In genomic region chr2:55901322-55901721, GRCh38 we compare ENCODE assay signal across 12 cellular contexts. TPM values are rescaled to one million over a fixed set of nuclear protein-coding genes. Genes with fewer than 3 reads are reported as not detected.
A peak's percentile ranks its signal among the peaks of the same experiment; 100 is the strongest.
DNase-seq lines count a peak whose midpoint lies in the region; ATAC-seq and TF ChIP-seq lines count a peak whose summit lies in the region.
"Had no signal": no experiment of that assay in that cellular context is flagged by ENCODE, and none has a peak within 500 bp of the region (broad histone marks: within the 10 kb centered on the region; RNA-seq: fewer than 3 reads in every experiment).

No MANE protein-coding gene starts in this region.

- CTCF ChIA-PET in HEK293 (lab: Yijun Ruan, JAX) = no interaction called here
- CTCF ChIA-PET in SK-N-SH (lab: Yijun Ruan, JAX) = no interaction called here

- TF ChIP-seq POLR2A in upper lobe of left lung (IDR thresholded peaks at IDR 0.05) = no peak

- TF ChIP-seq EP300 in SK-N-SH (IDR thresholded peaks at IDR 0.05; ENCODE audit: borderline replicate concordance in 1 of 2, low read depth in 1 of 2, low read length in 1 of 2) = peak in 1 of 2 experiments; percentile 41; a peak in 1 of 4 replicates
- no peak for TF ChIP-seq EP300 in upper lobe of left lung (IDR thresholded peaks at IDR 0.05)

- H3K9me2 ChIP-seq in SK-N-SH = no peaks in the 10 kb centered on the region

- H3K4me2 ChIP-seq in SK-N-SH = peak overlapping the region; percentile 25; the same call in 1 of the 2 replicates

- H3K4me3 ChIP-seq in HEK293 (ENCODE audit: low read depth, low read length) (no peak overlapping the region), SK-N-SH (ENCODE audit: low read depth in 2 of 2, low read length in 1 of 2) (no peak overlapping the region), upper lobe of left lung (no peak overlapping the region)

- no peaks in the 10 kb centered on the region for H3K9me3 ChIP-seq in HEK293 (ENCODE audit: control insufficient read depth, insufficient read depth, low read depth, low read length)
- no peaks in the 10 kb centered on the region for H3K9me3 ChIP-seq in SK-N-SH
- H3K9me3 ChIP-seq in upper lobe of left lung = no peaks in the 10 kb centered on the region

- H3K36me3 ChIP-seq in HEK293 (ENCODE audit: control insufficient read depth in 2 of 2, insufficient read depth in 1 of 2, low read length in 2 of 2) (no peaks in the 10 kb centered on the region), SK-N-SH (replicated peaks in 1 of 2; ENCODE audit: control insufficient read depth in 1 of 2, insufficient read depth in 2 of 2, low read length in 1 of 2) (peaks cover 0 to 29% of the 10 kb centered on the region in 2 experiments), upper lobe of left lung (no peaks in the 10 kb centered on the region)

- no peaks in the 10 kb centered on the region for H3K27me3 ChIP-seq in SK-N-SH (ENCODE audit: insufficient read depth)
- no peaks in the 10 kb centered on the region for H3K27me3 ChIP-seq in upper lobe of left lung

- DNase-seq in SK-N-SH = no peak
- peak; percentile 56 for DNase-seq in fibroblast of the conjunctiva (ENCODE audit: low read depth)
- DNase-seq in upper lobe of left lung = peak in 1 of 2 donors; percentile 33
- no peak for DNase-seq in activated CD4-positive, alpha-beta T cell treated with anti-CD3 and anti-CD28 coated beads for 4 hours
- DNase-seq: activated B cell treated with CpG ODN at 0.5 μM for 24 hours; activated T-cell treated with anti-CD3 and anti-CD28 coated beads, Interleukin-2, amount 50 U/mL, for 1 hour; NCI-H1092; NCI-H524 treated with DMSO at 0.1 percent for 48 hours had no signal

- TF ChIP-seq CTCF in HEK293 (tag by site-specific recombination; IDR thresholded peaks at IDR 0.05) (no peak), SK-N-SH (IDR thresholded peaks at IDR 0.05) (no peak), upper lobe of left lung (IDR thresholded peaks at IDR 0.05) (no peak)

- TF ChIP-seq RAD21 in SK-N-SH (IDR thresholded peaks at IDR 0.05; ENCODE audit: low read length) = no peak

- WGBS in SK-N-SH (ENCODE audit: low lambda C conversion rate) = 13% methylated on average over 1 of the region's 1 CpG
- 45 to 63% methylated on average over 1 of the region's 1 CpG for WGBS in upper lobe of left lung, 2 donors

- ATAC-seq in upper lobe of left lung (ENCODE audit: low FRiP score in 2 of 2) (peak; percentile 59 to 62), GM19463 (IDR thresholded peaks at IDR 0.05; ENCODE audit: unreplicated experiment) (no peak), HG02884 (IDR thresholded peaks at IDR 0.05; ENCODE audit: unreplicated experiment) (no peak)
- ATAC-seq: stimulated activated memory B cell treated with anti-CD40 and anti-IgM and Interleukin-4, amounts not matched to agents 10 μg/mL and 1 μg/mL and 100 μg/mL, for 72 hours had no signal

- H4K20me1 ChIP-seq in SK-N-SH (ENCODE audit: insufficient read depth) = no peaks in the 10 kb centered on the region

- H3K4me1 ChIP-seq in HEK293 (ENCODE audit: control insufficient read depth, insufficient read depth, low read length) (peaks cover 4% of the 10 kb centered on the region; the same call in 1 of the 2 replicates), SK-N-SH (ENCODE audit: control insufficient read depth in 1 of 2, insufficient read depth in 2 of 2, low read depth in 1 of 2, low read length in 1 of 2) (peaks cover 0 to 31% of the 10 kb centered on the region in 2 experiments; a peak in 3 of 4 replicates), upper lobe of left lung (no peaks in the 10 kb centered on the region)

- H2AFZ ChIP-seq in SK-N-SH (ENCODE audit: low read depth) = peak overlapping the region; percentile 39; the same call in 1 of the 2 replicates

- H3K27ac ChIP-seq in HEK293 (ENCODE audit: extremely low read depth, low read depth, low read length) (no peak overlapping the region), SK-N-SH (ENCODE audit: low read depth in 2 of 2, low read length in 1 of 2) (peak overlapping the region; percentile 84 to 85; a peak in 3 of 4 replicates), upper lobe of left lung (no peak overlapping the region)

- POLR2A ChIA-PET in HEK293 (lab: Yijun Ruan, JAX) (interaction anchor here (1.0 kb wide), 1 partner anchor 22 kb away, joined by 3 read pairs; the partner anchor contains the start of gene EFEMP1), SK-N-SH (lab: Yijun Ruan, JAX) (no interaction called here)

- H3K79me2 ChIP-seq in SK-N-SH (ENCODE audit: insufficient read depth) = peaks cover 31% of the 10 kb centered on the region

- H3F3A ChIP-seq in SK-N-SH (replicated peaks; ENCODE audit: insufficient read depth) = peaks cover 20% of the 10 kb centered on the region

- H3K9ac ChIP-seq in SK-N-SH = no peak overlapping the region; the same call in 1 of the 2 replicates

TF ChIP-seq in HEK293, 187 proteins besides CTCF, POLR2A, EP300 and RAD21 (continues in another document):
- no peak for TF ChIP-seq ZNF211 (tag by site-specific recombination; IDR thresholded peaks at IDR 0.05; ENCODE audit: low read depth)
- peak; percentile 52; the same call in 1 of the 2 replicates for TF ChIP-seq KLF9 (tag by site-specific recombination; IDR thresholded peaks at IDR 0.05; ENCODE audit: low read depth)
- TF ChIP-seq ZNF658 (tag by site-specific recombination; IDR thresholded peaks at IDR 0.05) = no peak
- TF ChIP-seq ZNF121 (tag by site-specific recombination; IDR thresholded peaks at IDR 0.05) = no peak
- TF ChIP-seq KLF10 (tag by site-specific recombination; IDR thresholded peaks at IDR 0.05) = no peak
- no peak for TF ChIP-seq ZNF132 (tag by site-specific recombination; IDR thresholded peaks at IDR 0.05; ENCODE audit: borderline replicate concordance)
- no peak for TF ChIP-seq ZBTB8A (tag by site-specific recombination; IDR thresholded peaks at IDR 0.05)
- TF ChIP-seq PRDM4 (tag by site-specific recombination; IDR thresholded peaks at IDR 0.05) = peak; percentile 91

TF ChIP-seq in SK-N-SH, 30 proteins besides CTCF, POLR2A, EP300 and RAD21:
- no peak for TF ChIP-seq NRF1 (IDR thresholded peaks at IDR 0.05; ENCODE audit: low read depth, low read length)
- TF ChIP-seq TCF12 (IDR thresholded peaks at IDR 0.05) = no peak
- no peak; the same call in 1 of the 2 replicates for TF ChIP-seq NFIC (IDR thresholded peaks at IDR 0.05; ENCODE audit: borderline replicate concordance)
- no peak for TF ChIP-seq TEAD4 (IDR thresholded peaks at IDR 0.05; ENCODE audit: borderline replicate concordance, insufficient read depth)
- no peak for TF ChIP-seq RFX5 (IDR thresholded peaks at IDR 0.05; ENCODE audit: low read length)
- TF ChIP-seq CHD2 (IDR thresholded peaks at IDR 0.05; ENCODE audit: low read length, partially characterized antibody) = no peak
- no peak for TF ChIP-seq GABPA (IDR thresholded peaks at IDR 0.05; ENCODE audit: low read depth)
- TF ChIP-seq JUND (IDR thresholded peaks at IDR 0.05) = peak; percentile 71
- TF ChIP-seq MEF2A (IDR thresholded peaks at IDR 0.05; ENCODE audit: borderline replicate concordance, low read depth) = no peak
- no peak for TF ChIP-seq RXRA (IDR thresholded peaks at IDR 0.05; ENCODE audit: borderline replicate concordance, low read depth)
- peak; percentile 74; the same call in 1 of the 2 replicates for TF ChIP-seq FOSL2 (IDR thresholded peaks at IDR 0.05; ENCODE audit: borderline replicate concordance, low read depth)
- TF ChIP-seq POLR2AphosphoS5 (IDR thresholded peaks at IDR 0.05; ENCODE audit: low read depth, low read length) = 0 out of 2 replicates have a peak, but pooled peaks have one; percentile 19
- no peak for TF ChIP-seq YY1 (IDR thresholded peaks at IDR 0.05; ENCODE audit: low read depth)
- no peak for TF ChIP-seq MAX (IDR thresholded peaks at IDR 0.05; ENCODE audit: low read depth)
- TF ChIP-seq SIN3A (IDR thresholded peaks at IDR 0.05; ENCODE audit: borderline replicate concordance, low read depth, low read length) = no peak
- no peak for TF ChIP-seq GATA2 (CRISPR knock-in tag; IDR thresholded peaks at IDR 0.05)
- no peak for TF ChIP-seq FOXJ3 (CRISPR knock-in tag; IDR thresholded peaks at IDR 0.05)
- no peak for TF ChIP-seq USF1 (IDR thresholded peaks at IDR 0.05; ENCODE audit: borderline replicate concordance, low read depth)
- no peak for TF ChIP-seq SMC3 (IDR thresholded peaks at IDR 0.05; ENCODE audit: low read depth, low read length)

RNA-seq across cellular contexts. Expression of gene EFEMP1, which starts 22.3 kb away (rescaled TPM):
- 1,015 and 1,290 TPM in 2 replicates for polyA plus RNA-seq in SK-N-SH (2012; rRNA removed)
- 876 and 1,005 TPM in 2 replicates for polyA plus RNA-seq in SK-N-SH (2012; cell fraction: cytosol; rRNA removed)
- 870 and 1,070 TPM in 2 replicates for polyA plus RNA-seq in SK-N-SH (2012; cell fraction: nucleus; rRNA removed)
- total RNA-seq in upper lobe of left lung = 100 to 1,000 TPM in 5 of 6 donors, 10 to 100 TPM in 1; 65.0 to 293 (median 213) TPM
- total RNA-seq: activated B cell treated with CpG ODN at 0.5 μM for 24 hours had no signal

Comparison
In these comparisons a context has a peak if more than half of its experiments do, and no peak if none do; other contexts are left out.
1. H3K27ac ChIP-seq: peak in SK-N-SH (2 of 2); none in HEK293 (single experiment) and upper lobe of left lung (0 of 4).
2. ATAC-seq: peak in upper lobe of left lung (2 of 2); none in GM19463 (single experiment) and HG02884 (single experiment).